ENCODE assay signal across 22 cellular contexts in genomic region chr10:29874604-29875269, GRCh38.
DNase-seq lines count a peak whose midpoint lies in the region; ATAC-seq and TF ChIP-seq lines count a peak whose summit lies in the region.
"Had no signal": no experiment of that assay in that cellular context is flagged by ENCODE, and none has a peak within 500 bp of the region (broad histone marks: within the 10 kb centered on the region; RNA-seq: fewer than 3 reads in every experiment).

No MANE protein-coding gene starts in this region.

- no peak for TF ChIP-seq CTCF in neural crest cell (conservative IDR thresholded peaks at IDR 0.05)
- TF ChIP-seq CTCF in glutamatergic neuron (IDR thresholded peaks at IDR 0.05; ENCODE audit: partially characterized antibody, unreplicated experiment): no peak

- H3K4me1 Mint-ChIP-seq in neural crest cell (peaks cover 55% of the 10 kb centered on the region), glutamatergic neuron (ENCODE audit: low read depth, unreplicated experiment) (peaks cover 27% of the 10 kb centered on the region)
- H3K4me1 Mint-ChIP-seq: activated B cell treated with CpG ODN at 0.5 μM for 24 hours; CD8-positive, alpha-beta memory T cell; T-helper 17 cell had no signal

- no peak for ATAC-seq in HG03095 (IDR thresholded peaks at IDR 0.05; ENCODE audit: unreplicated experiment)
- ATAC-seq: activated CD8-positive, alpha-beta T cell treated with anti-CD3 and anti-CD28 coated beads for 36 hours; activated T-cell treated with anti-CD3 and anti-CD28 coated beads, Interleukin-2, amount 50 U/mL, for 4 hours; gastroesophageal sphincter; T-helper 17 cell had no signal

- no peak overlapping the region for H3K4me3 Mint-ChIP-seq in neural crest cell
- no peak overlapping the region for H3K4me3 Mint-ChIP-seq in glutamatergic neuron (ENCODE audit: unreplicated experiment)
- H3K4me3 Mint-ChIP-seq: activated B cell treated with CpG ODN at 0.5 μM for 24 hours; activated CD8-positive, alpha-beta T cell treated with anti-CD3 and anti-CD28 coated beads for 36 hours; activated naive CD8-positive, alpha-beta T cell; activated T-cell treated with anti-CD3 and anti-CD28 coated beads, Interleukin-2, amount 50 U/mL, for 4 hours; CD8-positive, alpha-beta memory T cell; T-helper 17 cell had no signal

- H3K27ac Mint-ChIP-seq in neural crest cell (ENCODE audit: unreplicated experiment): peak overlapping the region; percentile 81
- no peak overlapping the region for H3K27ac Mint-ChIP-seq in glutamatergic neuron (ENCODE audit: unreplicated experiment)
- H3K27ac Mint-ChIP-seq: activated B cell treated with CpG ODN at 0.5 μM for 24 hours; activated CD8-positive, alpha-beta T cell treated with anti-CD3 and anti-CD28 coated beads for 36 hours; activated naive CD8-positive, alpha-beta T cell; CD8-positive, alpha-beta memory T cell; T-helper 17 cell had no signal

- H3K36me3 Mint-ChIP-seq in neural crest cell (ENCODE audit: low read depth) (peaks cover 10% of the 10 kb centered on the region), glutamatergic neuron (ENCODE audit: unreplicated experiment) (no peaks in the 10 kb centered on the region)
- H3K36me3 Mint-ChIP-seq: activated naive CD8-positive, alpha-beta T cell had no signal

- H3K27me3 Mint-ChIP-seq in neural crest cell (ENCODE audit: low read depth): no peaks in the 10 kb centered on the region
- H3K27me3 Mint-ChIP-seq in glutamatergic neuron (ENCODE audit: unreplicated experiment): peaks cover 12% of the 10 kb centered on the region

- DNase-seq in ELR (ENCODE audit: low read depth) (peak; percentile 4), NCI-H460 (ENCODE audit: extremely low read depth, low read depth) (peak; percentile 14), dermis blood vessel endothelial cell (peak; percentile 20), neural crest cell (ENCODE audit: low read depth, low spot score) (no peak), COLO668 (lab: John Stamatoyannopoulos, UW; ENCODE audit: unreplicated experiment) (no peak), glutamatergic neuron (no peak), AG08396 (ENCODE audit: low spot score) (no peak)
- DNase-seq: activated B cell treated with CpG ODN at 0.5 μM for 24 hours; activated CD8-positive, alpha-beta T cell treated with anti-CD3 and anti-CD28 coated beads for 36 hours; activated T-cell treated with anti-CD3 and anti-CD28 coated beads, Interleukin-2, amount 50 U/mL, for 4 hours; CD8-positive, alpha-beta memory T cell; DMS79 treated with DMSO at 0.1 percent for 48 hours; KG1; left cardiac atrium; NCI-H1105 treated with DMSO at 0.1 percent for 48 hours; NCI-H2107; NCI-H510A treated with DMSO at 0.1 percent for 48 hours; SHP77; T-helper 17 cell had no signal

- H3K9me3 Mint-ChIP-seq in neural crest cell: peaks cover 12% of the 10 kb centered on the region
- peaks cover 10% of the 10 kb centered on the region for H3K9me3 Mint-ChIP-seq in glutamatergic neuron (ENCODE audit: unreplicated experiment)
- H3K9me3 Mint-ChIP-seq: activated CD8-positive, alpha-beta T cell treated with anti-CD3 and anti-CD28 coated beads for 36 hours; CD8-positive, alpha-beta memory T cell had no signal

Comparison
In these comparisons a context has a peak if more than half of its experiments do, and no peak if none do; other contexts are left out.
1. DNase-seq: peak in ELR (single experiment), NCI-H460 (single experiment) and dermis blood vessel endothelial cell (single experiment); none in neural crest cell (single experiment), COLO668 (single experiment), glutamatergic neuron (single experiment) and AG08396 (single experiment).